In genomic region chr4:53197760-53198150, GRCh38 we compare ENCODE assay signal across 12 cellular contexts.
DNase-seq lines count a peak whose midpoint lies in the region; ATAC-seq and TF ChIP-seq lines count a peak whose summit lies in the region.
"Had no signal": no experiment of that assay in that cellular context is flagged by ENCODE, and none has a peak within 500 bp of the region (broad histone marks: within the 10 kb centered on the region; RNA-seq: fewer than 3 reads in every experiment).

No MANE protein-coding gene starts in this region.

- no peaks in the 10 kb centered on the region for H3K4me1 Mint-ChIP-seq in immature natural killer cell
- H3K4me1 Mint-ChIP-seq: CD8-positive, alpha-beta memory T cell had no signal

- H2AFZ ChIP-seq in osteoblast (ENCODE audit: low read length) = no peak overlapping the region

- H3K4me1 ChIP-seq in adipocyte (ENCODE audit: control insufficient read depth, insufficient read depth, low read length) (peaks cover 29% of the 10 kb centered on the region), osteoblast (ENCODE audit: insufficient read depth, low read length) (peaks cover 33% of the 10 kb centered on the region)
- H3K4me1 ChIP-seq: BLaER1 treated with 17β-estradiol and CSF1 and Interleukin-3, amounts not matched to agents 10 nM and 100 nM had no signal

- peak; percentile 71 for DNase-seq in adipocyte (ENCODE audit: low read depth)
- peak; percentile 67 for DNase-seq in fibroblast of peridontal ligament (ENCODE audit: extremely low read depth)
- no peak for DNase-seq in osteoblast (ENCODE audit: insufficient read length, low spot score, missing footprints)
- no peak for DNase-seq in NCI-H446 treated with DMSO at 0.1 percent for 48 hours (lab: John Stamatoyannopoulos, UW)
- no peak for DNase-seq in immature natural killer cell
- no peak for DNase-seq in stimulated activated CD4-positive, alpha-beta T cell treated with anti-CD3 and anti-CD28 coated beads, Interleukin-4, amount 100 ng/mL, for 24 hours
- DNase-seq in NCI-H1694 treated with DMSO at 0.1 percent for 48 hours (lab: John Stamatoyannopoulos, UW) = no peak

- H3K27me3 Mint-ChIP-seq in immature natural killer cell (ENCODE audit: low read depth in 3 of 3) = no peaks in the 10 kb centered on the region
- H3K27me3 Mint-ChIP-seq: CD8-positive, alpha-beta memory T cell had no signal

- H3K36me3 ChIP-seq in adipocyte (ENCODE audit: control insufficient read depth, insufficient read depth, low read length, severe bottlenecking) = no peaks in the 10 kb centered on the region
- H3K36me3 ChIP-seq in osteoblast (ENCODE audit: insufficient read depth, low read length) = no peaks in the 10 kb centered on the region
- H3K36me3 ChIP-seq: BLaER1 treated with 17β-estradiol and CSF1 and Interleukin-3, amounts not matched to agents 10 nM and 100 nM had no signal

- peak overlapping the region; percentile 75 for H3K9ac ChIP-seq in adipocyte (ENCODE audit: low read length)
- H3K9ac ChIP-seq: BLaER1 treated with 17β-estradiol and CSF1 and Interleukin-3, amounts not matched to agents 10 nM and 100 nM; SK-N-SH had no signal

- peaks cover 19% of the 10 kb centered on the region for H3K79me2 ChIP-seq in osteoblast (ENCODE audit: insufficient read depth, low read length)

- peak; percentile 11 for ATAC-seq in GM19395 (IDR thresholded peaks at IDR 0.05; ENCODE audit: unreplicated experiment)

- no peak for TF ChIP-seq CTCF in osteoblast (IDR thresholded peaks at IDR 0.05; ENCODE audit: extremely low read depth, low read depth, low read length)

- H3K9me3 ChIP-seq in adipocyte (ENCODE audit: control insufficient read depth, low read length) (no peaks in the 10 kb centered on the region), osteoblast (ENCODE audit: low read depth, low read length) (no peaks in the 10 kb centered on the region)
- H3K9me3 ChIP-seq: BLaER1 treated with 17β-estradiol and CSF1 and Interleukin-3, amounts not matched to agents 10 nM and 100 nM; SK-N-SH had no signal

- no peak overlapping the region for H3K27ac Mint-ChIP-seq in immature natural killer cell
- H3K27ac Mint-ChIP-seq: CD8-positive, alpha-beta memory T cell had no signal

- no peaks in the 10 kb centered on the region for H4K20me1 ChIP-seq in osteoblast (ENCODE audit: insufficient read depth, low read length)

- H3K36me3 Mint-ChIP-seq in immature natural killer cell = no peaks in the 10 kb centered on the region
- H3K36me3 Mint-ChIP-seq: CD8-positive, alpha-beta memory T cell had no signal

- H3K4me3 ChIP-seq in adipocyte (ENCODE audit: low read length) = peak overlapping the region; percentile 66
- H3K4me3 ChIP-seq in osteoblast (ENCODE audit: insufficient read depth, low read length) = no peak overlapping the region
- H3K4me3 ChIP-seq: BLaER1 treated with 17β-estradiol and CSF1 and Interleukin-3, amounts not matched to agents 10 nM and 100 nM; GM12878 had no signal

- H3K27me3 ChIP-seq in adipocyte (replicated peaks; ENCODE audit: control insufficient read depth, insufficient read depth, low read length) (no peaks in the 10 kb centered on the region), osteoblast (ENCODE audit: insufficient read depth, low read length) (no peaks in the 10 kb centered on the region)
- H3K27me3 ChIP-seq: BLaER1 treated with 17β-estradiol and CSF1 and Interleukin-3, amounts not matched to agents 10 nM and 100 nM had no signal

- no peaks in the 10 kb centered on the region for H3K9me3 Mint-ChIP-seq in immature natural killer cell
- H3K9me3 Mint-ChIP-seq: CD8-positive, alpha-beta memory T cell had no signal

- H3K4me3 Mint-ChIP-seq in immature natural killer cell = no peak overlapping the region
- H3K4me3 Mint-ChIP-seq: CD8-positive, alpha-beta memory T cell had no signal

- H3K4me2 ChIP-seq in osteoblast (ENCODE audit: insufficient read depth, low read length) = no peak overlapping the region
- H3K4me2 ChIP-seq: BLaER1 treated with 17β-estradiol and CSF1 and Interleukin-3, amounts not matched to agents 10 nM and 100 nM had no signal

- peak overlapping the region; percentile 71 for H3K27ac ChIP-seq in osteoblast (ENCODE audit: low read depth, low read length)
- H3K27ac ChIP-seq: BLaER1 treated with 17β-estradiol and CSF1 and Interleukin-3, amounts not matched to agents 10 nM and 100 nM had no signal

Comparison
In these comparisons a context has a peak if more than half of its experiments do, and no peak if none do; other contexts are left out.
1. DNase-seq: peak in adipocyte (single experiment) and fibroblast of peridontal ligament (single experiment); none in osteoblast (single experiment), NCI-H446 treated with DMSO at 0.1 percent for 48 hours (single experiment), immature natural killer cell (0 of 3), stimulated activated CD4-positive, alpha-beta T cell treated with anti-CD3 and anti-CD28 coated beads, Interleukin-4, amount 100 ng/mL, for 24 hours (single experiment) and NCI-H1694 treated with DMSO at 0.1 percent for 48 hours (single experiment).